ENCODE assay signal across 28 cellular contexts in the genomic region with DNA sequence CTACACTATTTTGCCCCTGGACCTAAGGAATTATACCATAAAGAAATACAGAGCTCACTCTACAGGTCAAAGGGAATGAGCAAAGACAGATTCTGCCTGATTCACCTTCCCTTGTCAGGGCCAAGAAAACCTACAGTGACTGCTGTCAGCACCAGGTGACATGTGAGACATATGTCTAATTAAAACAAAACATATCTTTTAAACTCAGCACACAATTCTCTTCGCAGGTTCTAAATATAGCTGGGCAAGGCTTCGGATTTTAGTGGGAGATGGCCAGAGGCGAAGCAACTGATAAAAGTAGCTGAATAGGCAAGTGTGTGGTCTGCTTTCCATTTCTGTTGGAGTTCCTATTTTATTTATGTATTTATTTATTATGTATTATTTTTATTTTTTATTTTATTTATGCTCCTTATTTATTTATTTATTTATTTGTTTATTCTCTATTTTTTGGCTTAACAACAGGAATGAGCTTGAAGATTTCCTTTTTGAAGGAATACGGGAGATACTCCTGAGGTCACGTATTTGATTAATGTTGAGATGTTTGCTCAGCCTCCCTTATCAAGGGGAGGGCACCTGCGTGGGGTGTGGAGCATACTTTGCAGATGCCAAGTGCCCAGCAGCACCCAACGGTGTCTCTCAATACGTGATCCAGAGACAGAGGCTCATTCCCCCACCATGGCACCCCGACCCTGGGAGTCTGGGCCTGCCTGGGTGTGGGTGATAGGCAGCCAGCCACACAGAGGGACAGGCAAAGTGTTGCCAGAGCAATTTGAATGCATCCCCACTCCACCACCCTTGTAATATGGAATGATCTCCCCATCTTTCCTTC.
"Had no signal": no experiment of that assay in that cellular context is flagged by ENCODE, and none has a peak within 500 bp of the region (broad histone marks: within the 10 kb centered on the region; RNA-seq: fewer than 3 reads in every experiment).

No MANE protein-coding gene starts in this region.

- H3K9ac ChIP-seq: SK-N-SH had no signal

- FAIRE-seq: islet of Langerhans had no signal

- H3K27me3 ChIP-seq: right lobe of liver, stomach, suprapubic skin, transverse colon had no signal

- H3K27me3 Mint-ChIP-seq: activated CD4-positive, alpha-beta T cell treated with anti-CD3 and anti-CD28 coated beads, Interleukin-2, amount 10 ng/mL, durations not matched to agents 7 days and 5 days had no signal

- H3K36me3 ChIP-seq: right lobe of liver, stomach, suprapubic skin, transverse colon had no signal

- H3K27ac ChIP-seq: right lobe of liver, skin epidermis, stomach, suprapubic skin, transverse colon, VCaP had no signal

- H3K27ac Mint-ChIP-seq: activated CD4-positive, alpha-beta T cell treated with anti-CD3 and anti-CD28 coated beads, Interleukin-2, amount 10 ng/mL, durations not matched to agents 7 days and 5 days; activated CD8-positive, alpha-beta memory T cell treated with anti-CD3 and anti-CD28 coated beads, Interleukin-2, amount 10 ng/mL, durations not matched to agents 7 days and 5 days; activated CD8-positive, alpha-beta T cell treated with anti-CD3 and anti-CD28 coated beads for 36 hours; brain; mesothelial cell of epicardium; stimulated activated effector memory CD8-positive, alpha-beta T cell treated with anti-CD3 and anti-CD28 coated beads, Interleukin-12 subunit alpha, Interleukin-12 subunit beta, amount 100 ng/mL, for 72 hours; T-helper 2 cell treated with Interferon-gamma antibody and Interleukin-4, amounts not matched to agents 5 μg/mL and 100 μg/mL, for 36 hours had no signal

- DNase-seq: activated CD4-positive, alpha-beta T cell treated with anti-CD3 and anti-CD28 coated beads, Interleukin-2, amount 10 ng/mL, durations not matched to agents 7 days and 5 days; activated CD4-positive, CD25-positive, alpha-beta regulatory T cell treated with anti-CD3 and anti-CD28 coated beads, Interleukin-2, amount 50 U/mL, for 72 hours; activated CD8-positive, alpha-beta memory T cell treated with anti-CD3 and anti-CD28 coated beads, Interleukin-2, amount 10 ng/mL, durations not matched to agents 7 days and 5 days; activated CD8-positive, alpha-beta T cell treated with anti-CD3 and anti-CD28 coated beads for 36 hours; aorta; central memory CD4-positive, alpha-beta T cell; dermis blood vessel endothelial cell; effector CD8-positive, alpha-beta T cell; foreskin melanocyte; glutamatergic neuron; mammary epithelial cell; occipital lobe; right lobe of liver; SK-N-SH; stimulated activated CD4-positive, alpha-beta T cell treated with anti-CD3 and anti-CD28 coated beads, Interleukin-2, amount 100 ng/mL, for 24 hours; stomach; transverse colon had no signal

- ATAC-seq: activated CD8-positive, alpha-beta memory T cell treated with anti-CD3 and anti-CD28 coated beads, Interleukin-2, amount 10 ng/mL, durations not matched to agents 7 days and 5 days; activated CD8-positive, alpha-beta T cell treated with anti-CD3 and anti-CD28 coated beads for 36 hours; activated naive CD4-positive, alpha-beta T cell treated with anti-CD3 and anti-CD28 coated beads, Interleukin-2, amount 50 U/mL, for 72 hours; esophagus mucosa; right lobe of liver; stimulated activated effector memory CD8-positive, alpha-beta T cell treated with anti-CD3 and anti-CD28 coated beads, Interleukin-12 subunit alpha, Interleukin-12 subunit beta, amount 100 ng/mL, for 72 hours had no signal

- H3K9me3 ChIP-seq: right lobe of liver, SK-N-SH, stomach, suprapubic skin, transverse colon had no signal

- H3K9me3 Mint-ChIP-seq: activated CD4-positive, alpha-beta T cell treated with anti-CD3 and anti-CD28 coated beads, Interleukin-2, amount 10 ng/mL, durations not matched to agents 7 days and 5 days; activated CD8-positive, alpha-beta T cell treated with anti-CD3 and anti-CD28 coated beads for 36 hours; activated naive CD4-positive, alpha-beta T cell treated with anti-CD3 and anti-CD28 coated beads, Interleukin-2, amount 50 U/mL, for 72 hours; brain; mesothelial cell of epicardium; nephron; stimulated activated effector memory CD8-positive, alpha-beta T cell treated with anti-CD3 and anti-CD28 coated beads, Interleukin-12 subunit alpha, Interleukin-12 subunit beta, amount 100 ng/mL, for 72 hours; T-helper 2 cell treated with Interferon-gamma antibody and Interleukin-4, amounts not matched to agents 5 μg/mL and 100 μg/mL, for 36 hours had no signal

- H3K4me3 Mint-ChIP-seq: activated CD4-positive, alpha-beta T cell treated with anti-CD3 and anti-CD28 coated beads, Interleukin-2, amount 10 ng/mL, durations not matched to agents 7 days and 5 days; activated CD8-positive, alpha-beta memory T cell treated with anti-CD3 and anti-CD28 coated beads, Interleukin-2, amount 10 ng/mL, durations not matched to agents 7 days and 5 days; activated CD8-positive, alpha-beta T cell treated with anti-CD3 and anti-CD28 coated beads for 36 hours; brain; mesothelial cell of epicardium; nephron; stimulated activated effector memory CD8-positive, alpha-beta T cell treated with anti-CD3 and anti-CD28 coated beads, Interleukin-12 subunit alpha, Interleukin-12 subunit beta, amount 100 ng/mL, for 72 hours; T-helper 2 cell treated with Interferon-gamma antibody and Interleukin-4, amounts not matched to agents 5 μg/mL and 100 μg/mL, for 36 hours had no signal

- H3K4me1 ChIP-seq: suprapubic skin had no signal

- H3K4me3 ChIP-seq: right lobe of liver, skin epidermis, stomach, suprapubic skin, transverse colon had no signal

- H3K4me2 ChIP-seq: SK-N-SH had no signal

- H3K36me3 Mint-ChIP-seq: activated CD8-positive, alpha-beta memory T cell treated with anti-CD3 and anti-CD28 coated beads, Interleukin-2, amount 10 ng/mL, durations not matched to agents 7 days and 5 days; activated naive CD4-positive, alpha-beta T cell treated with anti-CD3 and anti-CD28 coated beads, Interleukin-2, amount 50 U/mL, for 72 hours; brain; mesothelial cell of epicardium; stimulated activated effector memory CD8-positive, alpha-beta T cell treated with anti-CD3 and anti-CD28 coated beads, Interleukin-12 subunit alpha, Interleukin-12 subunit beta, amount 100 ng/mL, for 72 hours had no signal

- H3K4me1 Mint-ChIP-seq: activated CD4-positive, alpha-beta T cell treated with anti-CD3 and anti-CD28 coated beads, Interleukin-2, amount 10 ng/mL, durations not matched to agents 7 days and 5 days; activated CD8-positive, alpha-beta memory T cell treated with anti-CD3 and anti-CD28 coated beads, Interleukin-2, amount 10 ng/mL, durations not matched to agents 7 days and 5 days; stimulated activated effector memory CD8-positive, alpha-beta T cell treated with anti-CD3 and anti-CD28 coated beads, Interleukin-12 subunit alpha, Interleukin-12 subunit beta, amount 100 ng/mL, for 72 hours had no signal
